14 cellular contexts compared by ENCODE assay signal in the genomic region with DNA sequence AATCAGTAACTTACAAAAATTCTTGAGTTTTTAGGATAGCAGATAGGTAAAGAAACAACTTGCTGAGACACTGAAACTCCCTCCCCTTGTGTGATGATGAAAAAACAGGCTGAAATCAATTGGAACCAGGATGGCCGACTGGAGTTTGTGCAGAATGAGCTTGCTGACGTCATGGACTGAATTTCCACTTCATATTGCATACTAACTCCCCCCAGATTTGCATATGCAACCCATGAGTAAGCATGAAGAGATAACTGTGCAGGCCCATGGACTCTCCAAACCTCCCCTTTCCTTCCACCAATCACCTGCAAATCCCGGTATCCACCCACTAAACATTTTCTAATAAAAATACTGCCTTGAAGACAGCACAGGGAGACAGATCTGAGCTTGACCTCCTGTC.
DNase-seq lines count a peak whose midpoint lies in the region; ATAC-seq and TF ChIP-seq lines count a peak whose summit lies in the region.
"Had no signal": no experiment of that assay in that cellular context is flagged by ENCODE, and none has a peak within 500 bp of the region (broad histone marks: within the 10 kb centered on the region; RNA-seq: fewer than 3 reads in every experiment).

No MANE protein-coding gene starts in this region.

- no peaks in the 10 kb centered on the region for H3K27me3 ChIP-seq in gastrocnemius medialis
- H3K27me3 ChIP-seq: BLaER1 treated with 17β-estradiol and CSF1 and Interleukin-3, amounts not matched to agents 10 nM and 100 nM had no signal

- CTCF ChIA-PET in HEK293 (lab: Yijun Ruan, JAX): no interaction called here

- H3K4me3 ChIP-seq in HEK293 (ENCODE audit: low read depth, low read length): no peak overlapping the region
- H3K4me3 ChIP-seq in fibroblast of mammary gland (ENCODE audit: control insufficient read depth, low read depth, low read length): no peak overlapping the region
- H3K4me3 ChIP-seq in gastrocnemius medialis: no peak overlapping the region
- H3K4me3 ChIP-seq: BLaER1 treated with 17β-estradiol and CSF1 and Interleukin-3, amounts not matched to agents 10 nM and 100 nM; GM23248 had no signal

- no peaks in the 10 kb centered on the region for H3K9me3 ChIP-seq in HEK293 (ENCODE audit: control insufficient read depth, insufficient read depth, low read depth, low read length)
- H3K9me3 ChIP-seq in gastrocnemius medialis: no peaks in the 10 kb centered on the region
- H3K9me3 ChIP-seq: BLaER1 treated with 17β-estradiol and CSF1 and Interleukin-3, amounts not matched to agents 10 nM and 100 nM had no signal

- no peaks in the 10 kb centered on the region for H3K36me3 ChIP-seq in HEK293 (ENCODE audit: control insufficient read depth in 2 of 2, insufficient read depth in 1 of 2, low read length in 2 of 2)
- H3K36me3 ChIP-seq in gastrocnemius medialis: no peaks in the 10 kb centered on the region
- H3K36me3 ChIP-seq: BLaER1 treated with 17β-estradiol and CSF1 and Interleukin-3, amounts not matched to agents 10 nM and 100 nM had no signal

- DNase-seq in EH (ENCODE audit: low read depth) (peak; percentile 8), amniotic epithelial cell (ENCODE audit: low read depth) (peak; percentile 85), fibroblast of mammary gland (ENCODE audit: low read depth) (peak; percentile 41), SKM-1 treated with dmso at 0.1 percent for 144 hours (lab: John Stamatoyannopoulos, UW; ENCODE audit: unreplicated experiment) (no peak), gastrocnemius medialis (no peak)
- DNase-seq in activated CD8-positive, alpha-beta memory T cell treated with anti-CD3 and anti-CD28 coated beads for 24 hours: no peak
- DNase-seq: ACHN; CD4-positive, CD25-positive, alpha-beta regulatory T cell; DMS53; GM23248 had no signal

- POLR2A ChIA-PET in HEK293 (lab: Yijun Ruan, JAX): no interaction called here

- H3K27ac ChIP-seq in HEK293 (ENCODE audit: extremely low read depth, low read depth, low read length) (no peak overlapping the region), gastrocnemius medialis (no peak overlapping the region)
- H3K27ac ChIP-seq: BLaER1 treated with 17β-estradiol and CSF1 and Interleukin-3, amounts not matched to agents 10 nM and 100 nM; GM23248 had no signal

- no peaks in the 10 kb centered on the region for H3K4me1 ChIP-seq in HEK293 (ENCODE audit: control insufficient read depth, insufficient read depth, low read length)
- H3K4me1 ChIP-seq in gastrocnemius medialis: no peaks in the 10 kb centered on the region

- intact Hi-C loops in gastrocnemius medialis (cut with DNase I; ENCODE audit: low total_unique reads): no loop called here

- TF ChIP-seq POLR2A in gastrocnemius medialis (IDR thresholded peaks at IDR 0.05): no peak

- ATAC-seq in gastrocnemius medialis (no peak), GM18517 (IDR thresholded peaks at IDR 0.05; ENCODE audit: unreplicated experiment) (no peak)
- ATAC-seq: HCT116 had no signal

- in situ Hi-C loops in gastrocnemius medialis (cut with MboI; ENCODE audit: low sequenced_read_pairs in 4 of 4): no loop called here

- TF ChIP-seq CTCF in HEK293 (tag by site-specific recombination; IDR thresholded peaks at IDR 0.05): no peak
- TF ChIP-seq CTCF in fibroblast of mammary gland (conservative IDR thresholded peaks at IDR 0.05; ENCODE audit: control insufficient read depth, insufficient read depth, low read depth, low read length): no peak
- TF ChIP-seq CTCF in gastrocnemius medialis (IDR thresholded peaks at IDR 0.05 in 4 of 5, conservative IDR thresholded peaks at IDR 0.05 in 1 of 5): no peak

TF ChIP-seq in HEK293, 187 proteins besides CTCF, POLR2A, EP300 and RAD21:
- 0 out of 2 replicates have a peak, but pooled peaks have one; percentile 14 for TF ChIP-seq ZNF629 (tag by site-specific recombination; IDR thresholded peaks at IDR 0.05)
- no peak for TF ChIP-seq ZNF175 (tag by site-specific recombination; IDR thresholded peaks at IDR 0.05)
- TF ChIP-seq ZNF132 (tag by site-specific recombination; IDR thresholded peaks at IDR 0.05; ENCODE audit: borderline replicate concordance): no peak
- TF ChIP-seq ZNF423 (tag by site-specific recombination; IDR thresholded peaks at IDR 0.05): no peak
- TF ChIP-seq MEIS1 (CRISPR knock-in tag; IDR thresholded peaks at IDR 0.05; ENCODE audit: borderline replicate concordance): no peak
- TF ChIP-seq, protein P1, sequence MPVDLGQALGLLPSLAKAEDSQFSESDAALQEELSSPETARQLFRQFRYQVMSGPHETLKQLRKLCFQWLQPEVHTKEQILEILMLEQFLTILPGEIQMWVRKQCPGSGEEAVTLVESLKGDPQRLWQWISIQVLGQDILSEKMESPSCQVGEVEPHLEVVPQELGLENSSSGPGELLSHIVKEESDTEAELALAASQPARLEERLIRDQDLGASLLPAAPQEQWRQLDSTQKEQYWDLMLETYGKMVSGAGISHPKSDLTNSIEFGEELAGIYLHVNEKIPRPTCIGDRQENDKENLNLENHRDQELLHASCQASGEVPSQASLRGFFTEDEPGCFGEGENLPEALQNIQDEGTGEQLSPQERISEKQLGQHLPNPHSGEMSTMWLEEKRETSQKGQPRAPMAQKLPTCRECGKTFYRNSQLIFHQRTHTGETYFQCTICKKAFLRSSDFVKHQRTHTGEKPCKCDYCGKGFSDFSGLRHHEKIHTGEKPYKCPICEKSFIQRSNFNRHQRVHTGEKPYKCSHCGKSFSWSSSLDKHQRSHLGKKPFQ (tag by site-specific recombination; IDR thresholded peaks at IDR 0.05): no peak
- TF ChIP-seq GLIS2 (tag by site-specific recombination; IDR thresholded peaks at IDR 0.05): no peak
- TF ChIP-seq ZNF544 (tag by site-specific recombination; IDR thresholded peaks at IDR 0.05): no peak
- TF ChIP-seq SALL2 (tag by site-specific recombination; IDR thresholded peaks at IDR 0.05; ENCODE audit: borderline replicate concordance): no peak
- no peak for TF ChIP-seq ZNF140 (tag by site-specific recombination; IDR thresholded peaks at IDR 0.05)
- 0 out of 2 replicates have a peak, but pooled peaks have one; percentile 18 for TF ChIP-seq ZBTB21 (tag by site-specific recombination; IDR thresholded peaks at IDR 0.05)
- no peak for TF ChIP-seq ZNF626 (tag by site-specific recombination; IDR thresholded peaks at IDR 0.05)
- TF ChIP-seq ZNF16 (tag by site-specific recombination; IDR thresholded peaks at IDR 0.05; ENCODE audit: low read depth): no peak
- no peak for TF ChIP-seq ZBTB1 (tag by site-specific recombination; IDR thresholded peaks at IDR 0.05)
- TF ChIP-seq, protein P2, sequence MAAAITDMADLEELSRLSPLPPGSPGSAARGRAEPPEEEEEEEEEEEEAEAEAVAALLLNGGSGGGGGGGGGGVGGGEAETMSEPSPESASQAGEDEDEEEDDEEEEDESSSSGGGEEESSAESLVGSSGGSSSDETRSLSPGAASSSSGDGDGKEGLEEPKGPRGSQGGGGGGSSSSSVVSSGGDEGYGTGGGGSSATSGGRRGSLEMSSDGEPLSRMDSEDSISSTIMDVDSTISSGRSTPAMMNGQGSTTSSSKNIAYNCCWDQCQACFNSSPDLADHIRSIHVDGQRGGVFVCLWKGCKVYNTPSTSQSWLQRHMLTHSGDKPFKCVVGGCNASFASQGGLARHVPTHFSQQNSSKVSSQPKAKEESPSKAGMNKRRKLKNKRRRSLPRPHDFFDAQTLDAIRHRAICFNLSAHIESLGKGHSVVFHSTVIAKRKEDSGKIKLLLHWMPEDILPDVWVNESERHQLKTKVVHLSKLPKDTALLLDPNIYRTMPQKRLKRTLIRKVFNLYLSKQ (tag by site-specific recombination; IDR thresholded peaks at IDR 0.05; ENCODE audit: borderline replicate concordance): no peak
- no peak for TF ChIP-seq YY1 (tag by site-specific recombination; IDR thresholded peaks at IDR 0.05)
- TF ChIP-seq ZFP41 (tag by site-specific recombination; IDR thresholded peaks at IDR 0.05; ENCODE audit: borderline replicate concordance): no peak

Comparison
In these comparisons a context has a peak if more than half of its experiments do, and no peak if none do; other contexts are left out.
1. DNase-seq: peak in EH (single experiment), amniotic epithelial cell (single experiment) and fibroblast of mammary gland (single experiment); none in activated CD8-positive, alpha-beta memory T cell treated with anti-CD3 and anti-CD28 coated beads for 24 hours (single experiment), SKM-1 treated with dmso at 0.1 percent for 144 hours (single experiment) and gastrocnemius medialis (0 of 2).